1 cellular context compared by ENCODE assay signal in genomic region chr12:100671396-100672074, GRCh38.
TF ChIP-seq lines count a peak whose summit lies in the region.

No MANE protein-coding gene starts in this region.

TF ChIP-seq in GM23338, 12 proteins besides CTCF, POLR2A, EP300 and RAD21 (continued from another document):
- TF ChIP-seq, protein P1, sequence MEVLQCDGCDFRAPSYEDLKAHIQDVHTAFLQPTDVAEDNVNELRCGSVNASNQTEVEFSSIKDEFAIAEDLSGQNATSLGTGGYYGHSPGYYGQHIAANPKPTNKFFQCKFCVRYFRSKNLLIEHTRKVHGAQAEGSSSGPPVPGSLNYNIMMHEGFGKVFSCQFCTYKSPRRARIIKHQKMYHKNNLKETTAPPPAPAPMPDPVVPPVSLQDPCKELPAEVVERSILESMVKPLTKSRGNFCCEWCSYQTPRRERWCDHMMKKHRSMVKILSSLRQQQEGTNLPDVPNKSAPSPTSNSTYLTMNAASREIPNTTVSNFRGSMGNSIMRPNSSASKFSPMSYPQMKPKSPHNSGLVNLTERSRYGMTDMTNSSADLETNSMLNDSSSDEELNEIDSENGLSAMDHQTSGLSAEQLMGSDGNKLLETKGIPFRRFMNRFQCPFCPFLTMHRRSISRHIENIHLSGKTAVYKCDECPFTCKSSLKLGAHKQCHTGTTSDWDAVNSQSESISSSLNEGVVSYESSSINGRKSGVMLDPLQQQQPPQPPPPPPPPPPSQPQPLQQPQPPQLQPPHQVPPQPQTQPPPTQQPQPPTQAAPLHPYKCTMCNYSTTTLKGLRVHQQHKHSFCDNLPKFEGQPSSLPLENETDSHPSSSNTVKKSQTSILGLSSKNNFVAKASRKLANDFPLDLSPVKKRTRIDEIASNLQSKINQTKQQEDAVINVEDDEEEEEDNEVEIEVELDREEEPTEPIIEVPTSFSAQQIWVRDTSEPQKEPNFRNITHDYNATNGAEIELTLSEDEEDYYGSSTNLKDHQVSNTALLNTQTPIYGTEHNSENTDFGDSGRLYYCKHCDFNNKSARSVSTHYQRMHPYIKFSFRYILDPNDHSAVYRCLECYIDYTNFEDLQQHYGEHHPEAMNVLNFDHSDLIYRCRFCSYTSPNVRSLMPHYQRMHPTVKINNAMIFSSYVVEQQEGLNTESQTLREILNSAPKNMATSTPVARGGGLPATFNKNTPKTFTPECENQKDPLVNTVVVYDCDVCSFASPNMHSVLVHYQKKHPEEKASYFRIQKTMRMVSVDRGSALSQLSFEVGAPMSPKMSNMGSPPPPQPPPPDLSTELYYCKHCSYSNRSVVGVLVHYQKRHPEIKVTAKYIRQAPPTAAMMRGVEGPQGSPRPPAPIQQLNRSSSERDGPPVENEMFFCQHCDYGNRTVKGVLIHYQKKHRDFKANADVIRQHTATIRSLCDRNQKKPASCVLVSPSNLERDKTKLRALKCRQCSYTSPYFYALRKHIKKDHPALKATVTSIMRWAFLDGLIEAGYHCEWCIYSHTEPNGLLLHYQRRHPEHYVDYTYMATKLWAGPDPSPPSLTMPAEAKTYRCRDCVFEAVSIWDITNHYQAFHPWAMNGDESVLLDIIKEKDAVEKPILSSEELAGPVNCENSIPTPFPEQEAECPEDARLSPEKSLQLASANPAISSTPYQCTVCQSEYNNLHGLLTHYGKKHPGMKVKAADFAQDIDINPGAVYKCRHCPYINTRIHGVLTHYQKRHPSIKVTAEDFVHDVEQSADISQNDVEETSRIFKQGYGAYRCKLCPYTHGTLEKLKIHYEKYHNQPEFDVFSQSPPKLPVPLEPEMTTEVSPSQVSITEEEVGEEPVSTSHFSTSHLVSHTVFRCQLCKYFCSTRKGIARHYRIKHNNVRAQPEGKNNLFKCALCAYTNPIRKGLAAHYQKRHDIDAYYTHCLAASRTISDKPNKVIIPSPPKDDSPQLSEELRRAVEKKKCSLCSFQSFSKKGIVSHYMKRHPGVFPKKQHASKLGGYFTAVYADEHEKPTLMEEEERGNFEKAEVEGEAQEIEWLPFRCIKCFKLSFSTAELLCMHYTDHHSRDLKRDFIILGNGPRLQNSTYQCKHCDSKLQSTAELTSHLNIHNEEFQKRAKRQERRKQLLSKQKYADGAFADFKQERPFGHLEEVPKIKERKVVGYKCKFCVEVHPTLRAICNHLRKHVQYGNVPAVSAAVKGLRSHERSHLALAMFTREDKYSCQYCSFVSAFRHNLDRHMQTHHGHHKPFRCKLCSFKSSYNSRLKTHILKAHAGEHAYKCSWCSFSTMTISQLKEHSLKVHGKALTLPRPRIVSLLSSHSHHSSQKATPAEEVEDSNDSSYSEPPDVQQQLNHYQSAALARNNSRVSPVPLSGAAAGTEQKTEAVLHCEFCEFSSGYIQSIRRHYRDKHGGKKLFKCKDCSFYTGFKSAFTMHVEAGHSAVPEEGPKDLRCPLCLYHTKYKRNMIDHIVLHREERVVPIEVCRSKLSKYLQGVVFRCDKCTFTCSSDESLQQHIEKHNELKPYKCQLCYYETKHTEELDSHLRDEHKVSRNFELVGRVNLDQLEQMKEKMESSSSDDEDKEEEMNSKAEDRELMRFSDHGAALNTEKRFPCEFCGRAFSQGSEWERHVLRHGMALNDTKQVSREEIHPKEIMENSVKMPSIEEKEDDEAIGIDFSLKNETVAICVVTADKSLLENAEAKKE (CRISPR knock-in tag; IDR thresholded peaks at IDR 0.05), result no peak
- no peak for TF ChIP-seq ZNF114 (CRISPR knock-in tag; IDR thresholded peaks at IDR 0.05)
